Comparison of ENCODE assay signal across 17 cellular contexts in the genomic region with DNA sequence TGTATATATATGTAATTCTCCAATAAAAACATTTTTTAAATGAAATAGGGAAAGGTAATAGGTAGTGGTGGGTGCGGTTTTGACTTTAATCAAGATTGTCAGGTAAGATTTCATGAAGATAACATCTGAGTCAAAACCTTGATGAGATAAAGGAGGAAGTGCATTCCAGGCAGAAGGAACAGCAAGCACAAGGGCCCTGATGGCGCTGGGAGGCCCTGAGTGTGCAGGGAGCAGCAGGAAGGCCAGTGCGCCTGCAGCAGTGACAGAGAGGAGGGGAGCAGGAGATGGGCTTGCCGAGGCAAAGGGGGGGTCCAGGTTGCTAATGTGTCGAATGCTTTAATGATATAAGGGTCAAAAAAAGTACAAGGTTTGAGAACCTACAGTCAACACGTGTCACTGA.
DNase-seq lines count a peak whose midpoint lies in the region; ATAC-seq and TF ChIP-seq lines count a peak whose summit lies in the region.
"Had no signal": no experiment of that assay in that cellular context is flagged by ENCODE, and none has a peak within 500 bp of the region (broad histone marks: within the 10 kb centered on the region; RNA-seq: fewer than 3 reads in every experiment).

No MANE protein-coding gene starts in this region.

- no peaks in the 10 kb centered on the region for H3K9me3 Mint-ChIP-seq in activated naive CD4-positive, alpha-beta T cell treated with anti-CD3 and anti-CD28 coated beads, Interleukin-2, amount 50 U/mL, for 24 hours
- H3K9me3 Mint-ChIP-seq in activated naive CD4-positive, alpha-beta T cell treated with anti-CD3 and anti-CD28 coated beads, Interleukin-2, amount 10 ng/mL, durations not matched to agents 7 days and 5 days: no peaks in the 10 kb centered on the region
- H3K9me3 Mint-ChIP-seq in activated B cell treated with CpG ODN at 0.5 μM for 24 hours: no peaks in the 10 kb centered on the region
- H3K9me3 Mint-ChIP-seq in naive B cell: peaks cover 0 to 1% (median 0%) of the 10 kb centered on the region in 7 donors
- H3K9me3 Mint-ChIP-seq: CD4-positive, alpha-beta T cell; HFFc6 had no signal

- no peak for DNase-seq in activated naive CD4-positive, alpha-beta T cell treated with anti-CD3 and anti-CD28 coated beads, Interleukin-2, amount 10 ng/mL, durations not matched to agents 7 days and 5 days
- no peak for DNase-seq in activated B cell treated with CpG ODN at 0.5 μM for 24 hours
- DNase-seq in naive B cell: no peak
- no peak for DNase-seq in dermis blood vessel endothelial cell
- DNase-seq in NCI-H345 (lab: John Stamatoyannopoulos, UW): no peak
- no peak for DNase-seq in HK-2 (ENCODE audit: unreplicated experiment)
- no peak for DNase-seq in stimulated activated CD4-positive, alpha-beta T cell treated with anti-CD3 and anti-CD28 coated beads, Interleukin-1b, Interleukin-23, amount 100 ng/mL, for 48 hours
- DNase-seq: CD4-positive, alpha-beta T cell; DND-41; GF-D8; HFFc6; KG1; NCI-H1092 treated with DMSO at 0.1 percent for 48 hours; NCI-H1694; NCI-H446 treated with DMSO at 0.1 percent for 48 hours; NCI-H748 treated with DMSO at 0.1 percent for 48 hours had no signal

- no peak overlapping the region for H3K4me3 Mint-ChIP-seq in activated naive CD4-positive, alpha-beta T cell treated with anti-CD3 and anti-CD28 coated beads, Interleukin-2, amount 50 U/mL, for 24 hours
- H3K4me3 Mint-ChIP-seq in activated naive CD4-positive, alpha-beta T cell treated with anti-CD3 and anti-CD28 coated beads, Interleukin-2, amount 10 ng/mL, durations not matched to agents 7 days and 5 days: no peak overlapping the region
- no peak overlapping the region for H3K4me3 Mint-ChIP-seq in activated B cell treated with CpG ODN at 0.5 μM for 24 hours
- H3K4me3 Mint-ChIP-seq in naive B cell: no peak overlapping the region
- H3K4me3 Mint-ChIP-seq: CD4-positive, alpha-beta T cell; HFFc6 had no signal

- H3K27ac Mint-ChIP-seq in activated naive CD4-positive, alpha-beta T cell treated with anti-CD3 and anti-CD28 coated beads, Interleukin-2, amount 50 U/mL, for 24 hours: peak overlapping the region; percentile 78
- H3K27ac Mint-ChIP-seq in activated naive CD4-positive, alpha-beta T cell treated with anti-CD3 and anti-CD28 coated beads, Interleukin-2, amount 10 ng/mL, durations not matched to agents 7 days and 5 days: no peak overlapping the region
- H3K27ac Mint-ChIP-seq in activated B cell treated with CpG ODN at 0.5 μM for 24 hours (peak overlapping the region; percentile 79), naive B cell (peak overlapping the region; percentile 52 to 99 (median 94))
- H3K27ac Mint-ChIP-seq: CD4-positive, alpha-beta T cell; HFFc6 had no signal

- POLR2A ChIA-PET in activated B cell treated with CpG ODN at 0.5 μM for 24 hours (lab: Charles Lee): interaction anchor here (2.2 to 5.2 kb wide), 2 partner anchors 11 to 16 kb away, joined by 10 to 36 read pairs; no protein-coding TSS in a partner anchor

- H3K4me1 Mint-ChIP-seq in activated naive CD4-positive, alpha-beta T cell treated with anti-CD3 and anti-CD28 coated beads, Interleukin-2, amount 50 U/mL, for 24 hours: peaks cover 20% of the 10 kb centered on the region
- peaks cover 7% of the 10 kb centered on the region for H3K4me1 Mint-ChIP-seq in activated naive CD4-positive, alpha-beta T cell treated with anti-CD3 and anti-CD28 coated beads, Interleukin-2, amount 10 ng/mL, durations not matched to agents 7 days and 5 days
- H3K4me1 Mint-ChIP-seq in activated B cell treated with CpG ODN at 0.5 μM for 24 hours: peaks cover 54% of the 10 kb centered on the region
- H3K4me1 Mint-ChIP-seq in naive B cell: peaks cover 35 to 52% (median 48%) of the 10 kb centered on the region in 3 donors

- no peaks in the 10 kb centered on the region for H3K27me3 Mint-ChIP-seq in activated naive CD4-positive, alpha-beta T cell treated with anti-CD3 and anti-CD28 coated beads, Interleukin-2, amount 50 U/mL, for 24 hours
- no peaks in the 10 kb centered on the region for H3K27me3 Mint-ChIP-seq in activated naive CD4-positive, alpha-beta T cell treated with anti-CD3 and anti-CD28 coated beads, Interleukin-2, amount 10 ng/mL, durations not matched to agents 7 days and 5 days
- H3K27me3 Mint-ChIP-seq in activated B cell treated with CpG ODN at 0.5 μM for 24 hours (no peaks in the 10 kb centered on the region), naive B cell (no peaks in the 10 kb centered on the region)
- H3K27me3 Mint-ChIP-seq: CD4-positive, alpha-beta T cell had no signal

- no peak for TF ChIP-seq CTCF in activated B cell treated with CpG ODN at 0.5 μM for 24 hours (IDR thresholded peaks at IDR 0.05)

- CTCF ChIA-PET in activated naive CD4-positive, alpha-beta T cell treated with anti-CD3 and anti-CD28 coated beads, Interleukin-2, amount 10 ng/mL, durations not matched to agents 7 days and 5 days (lab: Charles Lee): interaction anchor here (1.9 kb wide), 1 partner anchor 14 kb away, joined by 5 read pairs; no protein-coding TSS in a partner anchor
- CTCF ChIA-PET in activated B cell treated with CpG ODN at 0.5 μM for 24 hours (lab: Charles Lee): no interaction called here

- intact Hi-C loops in activated B cell treated with CpG ODN at 0.5 μM for 24 hours (cut with micrococcal nuclease): loop anchor here (5.0 kb wide), 1 partner anchor 48 kb away; no protein-coding TSS in a partner anchor

- ATAC-seq in activated B cell treated with CpG ODN at 0.5 μM for 24 hours (ENCODE audit: low read depth) (no peak), naive B cell (ENCODE audit: low read depth in 2 of 2) (no peak)

- H3K36me3 Mint-ChIP-seq in activated naive CD4-positive, alpha-beta T cell treated with anti-CD3 and anti-CD28 coated beads, Interleukin-2, amount 50 U/mL, for 24 hours: peaks cover 24% of the 10 kb centered on the region
- peaks cover 3% of the 10 kb centered on the region for H3K36me3 Mint-ChIP-seq in activated naive CD4-positive, alpha-beta T cell treated with anti-CD3 and anti-CD28 coated beads, Interleukin-2, amount 10 ng/mL, durations not matched to agents 7 days and 5 days
- peaks cover 32% of the 10 kb centered on the region for H3K36me3 Mint-ChIP-seq in activated B cell treated with CpG ODN at 0.5 μM for 24 hours (ENCODE audit: low read depth)
- H3K36me3 Mint-ChIP-seq in naive B cell: peaks cover 0 to 18% of the 10 kb centered on the region in 2 donors
